In the genomic region with DNA sequence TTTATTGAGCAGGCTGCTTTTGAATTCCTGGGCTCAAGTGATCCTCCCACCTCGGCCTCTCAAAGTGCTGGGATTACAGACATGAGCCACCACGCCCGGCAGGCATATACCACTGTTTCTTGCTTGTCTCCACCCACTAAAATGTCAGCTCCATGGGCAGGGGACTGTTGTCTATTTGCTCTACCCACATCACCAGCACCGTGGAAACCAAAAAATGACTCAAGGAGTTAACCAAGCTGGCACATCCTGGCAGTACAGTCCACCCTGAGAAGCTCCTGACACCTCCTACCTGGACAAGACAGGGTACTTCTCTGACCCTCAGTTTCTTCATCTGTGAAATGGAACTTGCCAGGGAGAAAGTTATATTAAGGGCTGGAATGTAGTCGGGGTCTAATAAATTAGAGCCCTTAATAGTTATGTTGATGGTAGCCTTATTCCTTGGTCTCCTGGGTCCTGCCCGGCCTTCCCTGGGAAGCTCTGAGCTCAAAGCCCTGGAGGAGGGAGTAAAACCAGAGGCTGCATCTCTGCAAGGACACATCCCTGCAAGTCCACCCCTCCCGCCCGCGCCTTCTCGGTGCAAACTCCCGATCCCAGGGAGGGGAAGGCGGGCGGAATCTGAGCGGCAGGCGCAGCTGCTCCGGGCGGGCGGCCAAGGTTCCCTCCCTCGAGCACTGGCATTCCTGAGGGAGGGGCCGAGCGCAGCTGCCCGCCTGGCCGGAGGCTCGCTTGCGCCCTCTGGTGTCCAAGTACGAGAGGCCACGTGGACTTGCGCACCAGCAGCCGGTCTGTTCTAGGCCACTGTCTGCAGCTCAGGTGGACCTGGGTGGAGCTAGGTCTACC, we compare ENCODE assay signal across 9 cellular contexts. TPM values are rescaled to one million over a fixed set of nuclear protein-coding genes. Genes with fewer than 3 reads are reported as not detected.
DNase-seq lines count a peak whose midpoint lies in the region; ATAC-seq and TF ChIP-seq lines count a peak whose summit lies in the region.
"Had no signal": no experiment of that assay in that cellular context is flagged by ENCODE, and none has a peak within 500 bp of the region (broad histone marks: within the 10 kb centered on the region; RNA-seq: fewer than 3 reads in every experiment).

No MANE protein-coding gene starts in this region.

- CTCF ChIA-PET in Caco-2 (lab: Charles Lee), result interaction anchor here (0.6 to 1.7 kb wide), 9 partner anchors 18 to 1784 kb away, joined by 3 to 34 read pairs (median 4); partner anchors contain the start of gene OLFM2

- no peaks in the 10 kb centered on the region for H3K9me3 Mint-ChIP-seq in Caco-2 (ENCODE audit: unreplicated experiment)

- peaks cover 4% of the 10 kb centered on the region for H3K36me3 Mint-ChIP-seq in Caco-2 (ENCODE audit: insufficient read depth, unreplicated experiment)
- H3K36me3 Mint-ChIP-seq: activated naive CD8-positive, alpha-beta T cell had no signal

- no peaks in the 10 kb centered on the region for H3K36me3 ChIP-seq in Caco-2 (ENCODE audit: control insufficient read depth, insufficient read depth, low read length)

- DNase-seq in Caco-2 (peak; percentile 91 to 95), NCI-H446 (lab: John Stamatoyannopoulos, UW) (peak; percentile 80 to 95), cerebellar cortex (ENCODE audit: low spot score) (peak; percentile 63), kidney glomerular epithelial cell (lab: John Stamatoyannopoulos, UW) (peak; percentile 83)
- peak; percentile 51 for DNase-seq in activated CD4-positive, alpha-beta T cell treated with anti-CD3 and anti-CD28 coated beads for 1 hour
- DNase-seq in stimulated activated CD4-positive, alpha-beta T cell treated with anti-CD3 and anti-CD28 coated beads, Interleukin-1b, Interleukin-23, amount 100 ng/mL, for 48 hours, result peak; percentile 78

- no peak overlapping the region for H3K4me3 ChIP-seq in Caco-2 (ENCODE audit: low read depth, low read length)

- no peaks in the 10 kb centered on the region for H3K27me3 ChIP-seq in Caco-2 (replicated peaks; ENCODE audit: control insufficient read depth, insufficient read depth, low read length)

- TF ChIP-seq CTCF in Caco-2 (IDR thresholded peaks at IDR 0.05; ENCODE audit: insufficient read depth in 1 of 2, low read depth in 1 of 2, low read length in 1 of 2, severe bottlenecking in 1 of 2, unreplicated experiment in 1 of 2), result peak; percentile 88 to 95

- intact Hi-C loops in Caco-2 (cut with micrococcal nuclease; ENCODE audit: unreplicated experiment), result loop anchor here (1.0 kb wide), 1 partner anchor 93 kb away; no protein-coding TSS in a partner anchor

- H3K4me3 Mint-ChIP-seq in Caco-2 (ENCODE audit: unreplicated experiment), result no peak overlapping the region
- H3K4me3 Mint-ChIP-seq: activated naive CD8-positive, alpha-beta T cell had no signal

- H3K27ac Mint-ChIP-seq in Caco-2 (ENCODE audit: unreplicated experiment), result no peak overlapping the region
- H3K27ac Mint-ChIP-seq: activated naive CD8-positive, alpha-beta T cell had no signal

- H3K4me1 ChIP-seq in Caco-2, result no peaks in the 10 kb centered on the region

- H3K9me3 ChIP-seq in Caco-2, result no peaks in the 10 kb centered on the region

- no peaks in the 10 kb centered on the region for H3K4me1 Mint-ChIP-seq in Caco-2 (ENCODE audit: low read depth, unreplicated experiment)

- ATAC-seq in HG02798 (IDR thresholded peaks at IDR 0.05; ENCODE audit: poor library complexity, unreplicated experiment) (peak; percentile 69), HG03108 (IDR thresholded peaks at IDR 0.05; ENCODE audit: unreplicated experiment) (no peak)

- BruUV-seq in Caco-2 (replicated peaks; lab: Mats Ljungman, UMichigan), result no TSS peak

- peaks cover 16% of the 10 kb centered on the region for H3K27me3 Mint-ChIP-seq in Caco-2 (ENCODE audit: insufficient read depth, unreplicated experiment)

- POLR2A ChIA-PET in Caco-2 (lab: Charles Lee), result no interaction called here

RNA-seq across cellular contexts. Expression of gene RDH8, which starts 14.1 kb away (rescaled TPM):
- not detected in 2 replicates for total RNA-seq in Caco-2 (2022)

RNA-seq across cellular contexts. Expression of gene COL5A3, which starts 17.1 kb away (rescaled TPM):
- not detected in 2 replicates for total RNA-seq in Caco-2 (2022)

RNA-seq across cellular contexts. Expression of gene SHFL, which starts 58.7 kb away (rescaled TPM):
- 3.6 and 6.2 TPM in 2 replicates for total RNA-seq in Caco-2 (2022)
